8 cellular contexts compared by ENCODE assay signal in the genomic region with DNA sequence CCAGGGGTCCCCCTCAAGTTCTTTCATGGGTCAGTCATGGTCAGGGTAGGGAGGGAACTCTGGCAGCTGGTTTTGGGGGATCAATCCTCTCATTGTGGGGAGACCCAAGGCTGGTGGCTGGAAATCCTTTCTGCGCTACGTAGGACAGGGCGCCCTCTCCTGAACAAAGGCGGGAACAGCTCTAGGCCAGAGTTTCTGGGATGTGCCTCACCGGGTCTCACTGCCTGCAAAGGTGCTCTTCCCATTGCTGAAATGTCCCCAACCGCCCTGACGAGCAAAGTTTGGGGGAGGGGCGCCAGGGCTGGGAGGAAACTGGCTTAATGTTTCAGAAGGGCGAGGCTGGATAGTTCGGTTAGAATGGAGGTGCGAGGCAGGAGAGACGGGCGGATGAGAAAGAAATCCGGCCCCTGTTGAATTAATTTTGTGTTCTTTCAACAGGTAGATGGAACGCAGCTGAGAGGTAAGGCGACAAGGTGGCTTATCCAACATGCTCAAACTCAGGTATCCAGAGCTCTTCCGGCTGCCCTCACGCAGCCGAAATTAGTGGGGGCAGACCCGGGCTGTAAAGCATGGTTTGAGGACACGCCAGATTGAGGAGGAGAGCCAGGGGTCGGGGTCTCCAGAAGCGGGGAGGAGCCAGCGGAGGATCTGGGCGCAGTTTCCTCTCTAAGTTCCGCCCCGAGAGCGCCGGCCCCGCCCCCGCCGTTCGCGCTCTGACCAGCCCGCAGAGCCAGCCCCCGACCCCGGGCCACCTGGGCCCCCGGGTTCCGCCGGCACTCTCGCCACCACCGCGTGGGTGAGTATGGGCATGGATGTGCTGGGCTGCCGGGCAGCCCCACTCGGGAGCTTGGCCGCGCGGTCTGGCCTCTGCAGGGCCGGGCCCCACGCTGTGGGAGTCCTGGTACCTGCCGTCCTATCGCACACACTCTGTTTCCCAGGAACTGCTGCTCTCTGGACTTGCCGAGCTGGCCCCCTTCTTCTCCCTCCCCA. TPM values are rescaled to one million over a fixed set of nuclear protein-coding genes. Genes with fewer than 3 reads are reported as not detected.
DNase-seq lines count a peak whose midpoint lies in the region; ATAC-seq and TF ChIP-seq lines count a peak whose summit lies in the region.

A gene (plus strand): TSS at position 705 of the 990 bp plus-strand sequence. CDS start 2,700 bp downstream, outside the sequence.

- DNase-seq in CD8-positive, alpha-beta memory T cell: peak; percentile 45 to 71 (median 54)
- DNase-seq in RPMI8226: peak; percentile 58
- DNase-seq in activated naive CD4-positive, alpha-beta T cell treated with Interleukin-2 at 50 U/mL for 16 hours: peak; percentile 68
- peak; percentile 80 for DNase-seq in germinal center (ENCODE audit: low spot score)
- DNase-seq in upper lobe of left lung: peak; percentile 82 to 96

- H3K36me3 ChIP-seq in CD8-positive, alpha-beta memory T cell (ENCODE audit: insufficient read depth, low read length): no peaks in the 10 kb centered on the region
- H3K36me3 ChIP-seq in HUES64 (ENCODE audit: insufficient read depth, low read length) (peaks cover 3% of the 10 kb centered on the region; the same call in 1 of the 2 replicates), neutrophil (peaks cover 12% of the 10 kb centered on the region), upper lobe of left lung (no peaks in the 10 kb centered on the region)

- H3K36me3 Mint-ChIP-seq in CD8-positive, alpha-beta memory T cell: peaks cover 0 to 4% (median 0%) of the 10 kb centered on the region in 3 donors

- H3K27ac ChIP-seq in CD8-positive, alpha-beta memory T cell (ENCODE audit: low read depth, low read length): peak within 1 kb of the TSS; percentile 66
- peak within 1 kb of the TSS; percentile 70; the same call in 1 of the 2 replicates for H3K27ac ChIP-seq in HUES64 (ENCODE audit: low read depth, low read length)
- peak within 1 kb of the TSS; percentile 84 for H3K27ac ChIP-seq in neutrophil
- peak within 1 kb of the TSS; percentile 65 to 89 (median 79) for H3K27ac ChIP-seq in upper lobe of left lung

- TF ChIP-seq CTCF in neutrophil (IDR thresholded peaks at IDR 0.05) (peak; percentile 86), upper lobe of left lung (IDR thresholded peaks at IDR 0.05) (peak; percentile 69 to 74 (median 72))

- CTCF ChIA-PET in CD8-positive, alpha-beta memory T cell (lab: Charles Lee): interaction anchor here (0.6 to 5.2 kb wide), 27 partner anchors 10 to 281 kb away, joined by 3 to 57 read pairs (median 4); a partner anchor contains a TSS

- no peak for TF ChIP-seq POLR2A in upper lobe of left lung (IDR thresholded peaks at IDR 0.05)

- ATAC-seq in GM19452 (IDR thresholded peaks at IDR 0.05; ENCODE audit: unreplicated experiment) (peak; percentile 49), upper lobe of left lung (ENCODE audit: low FRiP score in 2 of 2) (peak; percentile 88 to 94)

- peaks cover 14 to 16% (median 16%) of the 10 kb centered on the region in 3 donors for H3K4me1 Mint-ChIP-seq in CD8-positive, alpha-beta memory T cell

- H3K27me3 ChIP-seq in CD8-positive, alpha-beta memory T cell (ENCODE audit: insufficient read depth, low read length, poor library complexity, severe bottlenecking): no peaks in the 10 kb centered on the region
- H3K27me3 ChIP-seq in HUES64 (ENCODE audit: insufficient read depth, low read length) (no peaks in the 10 kb centered on the region), neutrophil (no peaks in the 10 kb centered on the region), upper lobe of left lung (no peaks in the 10 kb centered on the region)

- H3K9ac ChIP-seq in HUES64 (ENCODE audit: low read depth, low read length): peak within 1 kb of the TSS; percentile 76

- H3K9me3 Mint-ChIP-seq in CD8-positive, alpha-beta memory T cell: no peaks in the 10 kb centered on the region

- H3K4me3 Mint-ChIP-seq in CD8-positive, alpha-beta memory T cell: peak within 1 kb of the TSS; percentile 94 to 99 (median 97)

- peaks cover 9% of the 10 kb centered on the region for H3K4me1 ChIP-seq in CD8-positive, alpha-beta memory T cell (ENCODE audit: insufficient read depth, low read length)
- H3K4me1 ChIP-seq in HUES64 (ENCODE audit: insufficient read depth, low read length) (0 out of 2 replicates have a peak, but pooled peaks cover 4% of the 10 kb centered on the region), neutrophil (ENCODE audit: control insufficient read depth in 1 of 2, insufficient read depth in 1 of 2, low read depth in 1 of 2, low read length in 1 of 2) (peaks cover 16% of the 10 kb centered on the region in 2 experiments), upper lobe of left lung (peaks cover 3 to 19% (median 12%) of the 10 kb centered on the region in 4 donors)

- WGBS in HUES64: under 1% methylated on average over 52 of the region's 53 CpGs
- WGBS in upper lobe of left lung, 2 donors: 1 to 2% methylated on average over 13 to 48 of the region's 53 CpGs

- peak within 1 kb of the TSS; percentile 94 for H3K4me3 ChIP-seq in CD8-positive, alpha-beta memory T cell (ENCODE audit: low read length)
- H3K4me3 ChIP-seq in HUES64 (ENCODE audit: low read length) (peak within 1 kb of the TSS; percentile 79), neutrophil (ENCODE audit: low read depth in 1 of 2, low read length in 1 of 2) (peak within 1 kb of the TSS; percentile 87 to 95), upper lobe of left lung (peak within 1 kb of the TSS; percentile 37 to 93 (median 73))

- no peak for TF ChIP-seq EP300 in upper lobe of left lung (IDR thresholded peaks at IDR 0.05)

- H3K27me3 Mint-ChIP-seq in CD8-positive, alpha-beta memory T cell: no peaks in the 10 kb centered on the region

- peak within 1 kb of the TSS; percentile 81 to 97 (median 94) for H3K27ac Mint-ChIP-seq in CD8-positive, alpha-beta memory T cell

- H3K9me3 ChIP-seq in CD8-positive, alpha-beta memory T cell (ENCODE audit: low read length): no peaks in the 10 kb centered on the region
- H3K9me3 ChIP-seq in HUES64 (ENCODE audit: insufficient read depth, low read depth, low read length) (no peaks in the 10 kb centered on the region), neutrophil (no peaks in the 10 kb centered on the region), upper lobe of left lung (no peaks in the 10 kb centered on the region)

- POLR2A ChIA-PET in CD8-positive, alpha-beta memory T cell (lab: Charles Lee): interaction anchor here (1.1 to 3.2 kb wide), 4 partner anchors 11 to 46 kb away, joined by 3 to 11 read pairs (median 10); a partner anchor contains a TSS

RNA-seq across cellular contexts. Expression of the gene that starts here (rescaled TPM):
- total RNA-seq in CD8-positive, alpha-beta memory T cell: 10 to 100 TPM; 38.9 to 40.2 TPM
- polyA plus RNA-seq in CD8-positive, alpha-beta memory T cell: 16.1 TPM
- polyA plus RNA-seq in HUES64 (2013, experiment 1 of 2): 39.1 TPM
- 33.2 TPM for polyA plus RNA-seq in HUES64 (2013, experiment 2 of 2)
- 100 to 1,000 TPM in 1 of 6 donors, 10 to 100 TPM in 5; 19.5 to 106 (median 25.2) TPM for total RNA-seq in upper lobe of left lung

Comparison
In these comparisons a context has a peak if more than half of its experiments do, and no peak if none do; other contexts are left out.
1. Peak in every context shown above with its lines: DNase-seq, ATAC-seq, H3K4me3 ChIP-seq and H3K27ac ChIP-seq.